9 cellular contexts compared by ENCODE assay signal in genomic region chr12:54725233-54725843, GRCh38.
A peak's percentile ranks its signal among the peaks of the same experiment; 100 is the strongest.
DNase-seq lines count a peak whose midpoint lies in the region; ATAC-seq and TF ChIP-seq lines count a peak whose summit lies in the region.
"Had no signal": no experiment of that assay in that cellular context is flagged by ENCODE, and none has a peak within 500 bp of the region (broad histone marks: within the 10 kb centered on the region; RNA-seq: fewer than 3 reads in every experiment).

No MANE protein-coding gene starts in this region.

- no peak overlapping the region for H3K4me3 ChIP-seq in cardiac muscle cell

- H3K36me3 ChIP-seq in cardiac muscle cell: no peaks in the 10 kb centered on the region

- no peaks in the 10 kb centered on the region for H3K9me3 ChIP-seq in cardiac muscle cell (ENCODE audit: low read depth)

- no peak overlapping the region for H3K27ac ChIP-seq in cardiac muscle cell

- peak; percentile 34 to 55 for DNase-seq in cardiac muscle cell (ENCODE audit: low read depth in 1 of 2, low spot score in 1 of 2)
- no peak for DNase-seq in left ventricle myocardium superior
- peak; percentile 55 for DNase-seq in OCI-M1 (lab: John Stamatoyannopoulos, UW)
- peak; percentile 12 for DNase-seq in glomerular endothelial cell (ENCODE audit: extremely low read depth, low read depth, low spot score)
- DNase-seq in activated naive CD4-positive, alpha-beta T cell treated with Interleukin-2 at 50 U/mL for 16 hours: no peak
- DNase-seq: NCI-H2107 had no signal

- intact Hi-C loops in left ventricle myocardium superior (cut with micrococcal nuclease): no loop called here

- no peak for ATAC-seq in left ventricle myocardium superior
- ATAC-seq in GM19455 (IDR thresholded peaks at IDR 0.05; ENCODE audit: unreplicated experiment): no peak
- ATAC-seq in HG03139 (IDR thresholded peaks at IDR 0.05; ENCODE audit: unreplicated experiment): no peak
- no peak for ATAC-seq in GM21576 (IDR thresholded peaks at IDR 0.05; ENCODE audit: unreplicated experiment)

- peak; percentile 40 for TF ChIP-seq CTCF in cardiac muscle cell (IDR thresholded peaks at IDR 0.05; ENCODE audit: low read depth, low read length)

- H3K4me1 ChIP-seq in cardiac muscle cell (ENCODE audit: low read depth): no peaks in the 10 kb centered on the region

- H3K27me3 ChIP-seq in cardiac muscle cell: no peaks in the 10 kb centered on the region

Comparison
In these comparisons a context has a peak if more than half of its experiments do, and no peak if none do; other contexts are left out.
1. DNase-seq: peak in cardiac muscle cell (2 of 2), OCI-M1 (single experiment) and glomerular endothelial cell (single experiment); none in left ventricle myocardium superior (single experiment) and activated naive CD4-positive, alpha-beta T cell treated with Interleukin-2 at 50 U/mL for 16 hours (single experiment).